In genomic region chr9:106796771-106797170, GRCh38 we compare ENCODE assay signal across 15 cellular contexts.
A peak's percentile ranks its signal among the peaks of the same experiment; 100 is the strongest.
DNase-seq lines count a peak whose midpoint lies in the region; TF ChIP-seq lines count a peak whose summit lies in the region.
"Had no signal": no experiment of that assay in that cellular context is flagged by ENCODE, and none has a peak within 500 bp of the region (broad histone marks: within the 10 kb centered on the region; RNA-seq: fewer than 3 reads in every experiment).

No MANE protein-coding gene starts in this region.

- no peaks in the 10 kb centered on the region for H4K20me1 ChIP-seq in osteoblast (ENCODE audit: insufficient read depth, low read length)

- no peaks in the 10 kb centered on the region for H3K27me3 ChIP-seq in osteoblast (ENCODE audit: insufficient read depth, low read length)

- H2AFZ ChIP-seq in osteoblast (ENCODE audit: low read length): no peak overlapping the region

- no peak overlapping the region for H3K27ac ChIP-seq in osteoblast (ENCODE audit: low read depth, low read length)
- no peak overlapping the region for H3K27ac ChIP-seq in caudate nucleus (ENCODE audit: low read depth, low read length)
- H3K27ac ChIP-seq: C4-2B had no signal

- TF ChIP-seq CTCF in osteoblast (IDR thresholded peaks at IDR 0.05; ENCODE audit: extremely low read depth, low read depth, low read length): no peak

- H3K36me3 ChIP-seq in osteoblast (ENCODE audit: insufficient read depth, low read length): no peaks in the 10 kb centered on the region
- H3K36me3 ChIP-seq: HAP-1 had no signal

- DNase-seq in EH (ENCODE audit: low read depth): peak; percentile 51
- peak; percentile 10 for DNase-seq in HCEC 1CT
- peak; percentile 74 for DNase-seq in osteoblast (ENCODE audit: insufficient read length, low spot score, missing footprints)
- DNase-seq in NCI-H2081 treated with DMSO at 0.1 percent for 48 hours (lab: John Stamatoyannopoulos, UW): no peak
- DNase-seq in caudate nucleus (lab: John Stamatoyannopoulos, UW): no peak
- no peak for DNase-seq in NOMO-1 treated with DMSO at 0.1 percent for 48 hours (lab: John Stamatoyannopoulos, UW; ENCODE audit: unreplicated experiment)
- DNase-seq: AML-193; Caco-2; CD4-positive, alpha-beta T cell; GF-D8; IMR-90 had no signal

- no peaks in the 10 kb centered on the region for H3K79me2 ChIP-seq in osteoblast (ENCODE audit: insufficient read depth, low read length)

- H3K4me1 ChIP-seq in osteoblast (ENCODE audit: insufficient read depth, low read length): peaks cover 16% of the 10 kb centered on the region

- no peak overlapping the region for H3K4me3 ChIP-seq in osteoblast (ENCODE audit: insufficient read depth, low read length)
- H3K4me3 ChIP-seq: GM12878, HAP-1, K562 had no signal

- no peak overlapping the region for H3K4me2 ChIP-seq in osteoblast (ENCODE audit: insufficient read depth, low read length)

- H3K9me3 ChIP-seq in osteoblast (ENCODE audit: low read depth, low read length): no peaks in the 10 kb centered on the region
- H3K9me3 ChIP-seq: HAP-1 had no signal

Comparison
In these comparisons a context has a peak if more than half of its experiments do, and no peak if none do; other contexts are left out.
1. DNase-seq: peak in EH (single experiment), HCEC 1CT (single experiment) and osteoblast (single experiment); none in NCI-H2081 treated with DMSO at 0.1 percent for 48 hours (single experiment), caudate nucleus (0 of 61) and NOMO-1 treated with DMSO at 0.1 percent for 48 hours (single experiment).